Comparison of ENCODE assay signal across 21 cellular contexts in genomic region chr19:5183616-5184015, GRCh38.
"Had no signal": no experiment of that assay in that cellular context is flagged by ENCODE, and none has a peak within 500 bp of the region (broad histone marks: within the 10 kb centered on the region; RNA-seq: fewer than 3 reads in every experiment).

No MANE protein-coding gene starts in this region.

- H2AFZ ChIP-seq: parathyroid adenoma had no signal

- H3K79me2 ChIP-seq: parathyroid adenoma had no signal

- H3K9me3 ChIP-seq: ovary, psoas muscle, right lobe of liver, sigmoid colon, stomach, thoracic aorta, thyroid gland, tibial nerve, upper lobe of left lung, vagina had no signal

- H3K27ac ChIP-seq: ovary, parathyroid adenoma, psoas muscle, right lobe of liver, sigmoid colon, stomach, thoracic aorta, thyroid gland, tibial nerve, upper lobe of left lung, vagina had no signal

- H3K4me3 ChIP-seq: neural progenitor cell, ovary, psoas muscle, right lobe of liver, sigmoid colon, stomach, thoracic aorta, thyroid gland, tibial nerve, upper lobe of left lung, vagina had no signal

- H3K4me1 ChIP-seq: parathyroid adenoma, psoas muscle, right lobe of liver, sigmoid colon, stomach, thyroid gland, tibial nerve, upper lobe of left lung, vagina had no signal

- H3K27me3 ChIP-seq: neural progenitor cell, ovary, right lobe of liver, sigmoid colon, thyroid gland, tibial nerve, upper lobe of left lung, vagina had no signal

- H3K4me2 ChIP-seq: neural progenitor cell had no signal

- DNase-seq: occipital lobe; ovary; psoas muscle; right cardiac atrium; right lobe of liver; sigmoid colon; small intestine; stimulated activated CD4-positive, alpha-beta T cell treated with anti-CD3 and anti-CD28 coated beads, Interleukin-15, amount 100 ng/mL, for 24 hours; stimulated activated CD4-positive, alpha-beta T cell treated with anti-CD3 and anti-CD28 coated beads, Interleukin-2, amount 100 ng/mL, for 24 hours; stimulated activated CD4-positive, alpha-beta T cell treated with anti-CD3 and anti-CD28 coated beads, Interleukin-2, amount 100 ng/mL, for 48 hours; stimulated activated CD4-positive, alpha-beta T cell treated with anti-CD3 and anti-CD28 coated beads, Interleukin-4, amount 100 ng/mL, for 24 hours; stimulated activated naive B cell treated with anti-CD40 and anti-IgM and Interleukin-4, amounts not matched to agents 10 μg/mL and 1 μg/mL and 100 μg/mL, for 72 hours; stimulated activated naive CD4-positive, alpha-beta T cell treated with Interleukin-2 at 50 U/mL for 16 hours; stomach; thyroid gland; upper lobe of left lung had no signal

- H3K36me3 ChIP-seq: neural progenitor cell, ovary, right lobe of liver, sigmoid colon, stomach, thoracic aorta, thyroid gland, tibial nerve, upper lobe of left lung, vagina had no signal

- H3K9ac ChIP-seq: neural progenitor cell, parathyroid adenoma had no signal
